In the genomic region with DNA sequence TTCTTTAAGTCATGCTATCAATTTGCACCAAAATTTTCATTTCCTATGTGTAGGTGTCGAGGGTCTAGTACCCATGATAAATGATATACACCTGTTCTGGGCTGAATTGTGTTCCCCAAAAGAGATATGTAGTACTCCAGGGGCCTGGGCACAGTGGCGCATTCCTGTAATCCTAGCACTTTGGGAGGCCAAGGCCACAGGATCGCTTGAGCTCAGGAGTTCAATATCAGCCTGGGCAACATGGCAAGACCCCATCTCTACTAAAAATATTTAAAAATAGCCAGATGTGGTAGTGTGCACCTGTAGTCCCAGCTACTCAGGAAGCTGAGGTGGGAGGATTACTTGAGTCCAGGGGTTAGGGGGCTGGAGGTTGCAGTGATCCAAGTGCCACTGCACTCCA, we compare ENCODE assay signal across 38 cellular contexts.
"Had no signal": no experiment of that assay in that cellular context is flagged by ENCODE, and none has a peak within 500 bp of the region (broad histone marks: within the 10 kb centered on the region; RNA-seq: fewer than 3 reads in every experiment).

No MANE protein-coding gene starts in this region.

- H3K27ac Mint-ChIP-seq: activated CD4-positive, alpha-beta memory T cell treated with anti-CD3 and anti-CD28 coated beads, Interleukin-2, amount 10 ng/mL, durations not matched to agents 7 days and 5 days; activated CD4-positive, alpha-beta T cell treated with anti-CD3 and anti-CD28 coated beads for 36 hours; activated CD4-positive, alpha-beta T cell treated with anti-CD3 and anti-CD28 coated beads, Interleukin-2, amount 10 ng/mL, durations not matched to agents 7 days and 5 days; activated naive CD4-positive, alpha-beta T cell treated with anti-CD3 and anti-CD28 coated beads, Interleukin-2, amount 10 ng/mL, durations not matched to agents 7 days and 5 days; activated naive CD4-positive, alpha-beta T cell treated with anti-CD3 and anti-CD28 coated beads, Interleukin-2, amount 50 U/mL, for 24 hours; activated naive CD8-positive, alpha-beta T cell treated with anti-CD3 and anti-CD28 coated beads, Interleukin-2, amount 10 ng/mL, durations not matched to agents 7 days and 5 days; activated naive CD8-positive, alpha-beta T cell treated with anti-CD3 and anti-CD28 coated beads, Interleukin-2, amount 50 U/mL, for 24 hours; T-helper 1 cell treated with Interleukin-12 subunit alpha and Interleukin-12 subunit beta and Interleukin-4 antibody, amounts not matched to agents 30 μg/mL and 1 μg/mL, for 36 hours; T-helper 2 cell treated with Interferon-gamma antibody and Interleukin-4, amounts not matched to agents 5 μg/mL and 100 μg/mL, for 36 hours had no signal

- H3K36me3 Mint-ChIP-seq: activated naive CD8-positive, alpha-beta T cell had no signal

- H3K4me3 ChIP-seq: ascending aorta, cardiac muscle cell had no signal

- H3K9me3 Mint-ChIP-seq: activated CD4-positive, alpha-beta memory T cell treated with anti-CD3 and anti-CD28 coated beads, Interleukin-2, amount 10 ng/mL, durations not matched to agents 7 days and 5 days; activated CD4-positive, alpha-beta T cell treated with anti-CD3 and anti-CD28 coated beads, Interleukin-2, amount 10 ng/mL, durations not matched to agents 7 days and 5 days; activated naive CD4-positive, alpha-beta T cell treated with anti-CD3 and anti-CD28 coated beads, Interleukin-2, amount 10 ng/mL, durations not matched to agents 7 days and 5 days; activated naive CD4-positive, alpha-beta T cell treated with anti-CD3 and anti-CD28 coated beads, Interleukin-2, amount 50 U/mL, for 24 hours; activated naive CD8-positive, alpha-beta T cell treated with anti-CD3 and anti-CD28 coated beads, Interleukin-2, amount 10 ng/mL, durations not matched to agents 7 days and 5 days; activated naive CD8-positive, alpha-beta T cell treated with anti-CD3 and anti-CD28 coated beads, Interleukin-2, amount 50 U/mL, for 24 hours; activated T-cell treated with anti-CD3 and anti-CD28 coated beads, Interleukin-2, amount 50 U/mL, for 24 hours; activated T-helper 2 cell treated with anti-CD3 and anti-CD28 coated beads, Interferon-gamma antibody, Interleukin-2, Interleukin-4, amounts not matched to agents 10 μg/mL and 5 μg/mL and 100 μg/mL, durations not matched to agents 14 hours and 24 hours and 36 hours; central memory CD8-positive, alpha-beta T cell; T-helper 1 cell treated with Interleukin-12 subunit alpha and Interleukin-12 subunit beta and Interleukin-4 antibody, amounts not matched to agents 30 μg/mL and 1 μg/mL, for 36 hours; T-helper 2 cell treated with Interferon-gamma antibody and Interleukin-4, amounts not matched to agents 5 μg/mL and 100 μg/mL, for 36 hours had no signal

- H3K27me3 Mint-ChIP-seq: activated CD4-positive, alpha-beta memory T cell treated with anti-CD3 and anti-CD28 coated beads, Interleukin-2, amount 10 ng/mL, durations not matched to agents 7 days and 5 days; activated CD4-positive, alpha-beta T cell treated with anti-CD3 and anti-CD28 coated beads for 36 hours; activated CD4-positive, alpha-beta T cell treated with anti-CD3 and anti-CD28 coated beads, Interleukin-2, amount 10 ng/mL, durations not matched to agents 7 days and 5 days; activated CD8-positive, alpha-beta memory T cell treated with anti-CD3 and anti-CD28 coated beads, Interleukin-2, amount 10 ng/mL, durations not matched to agents 7 days and 5 days; activated naive CD4-positive, alpha-beta T cell treated with anti-CD3 and anti-CD28 coated beads, Interleukin-2, amount 10 ng/mL, durations not matched to agents 7 days and 5 days; activated naive CD4-positive, alpha-beta T cell treated with anti-CD3 and anti-CD28 coated beads, Interleukin-2, amount 50 U/mL, for 24 hours; activated naive CD8-positive, alpha-beta T cell; activated naive CD8-positive, alpha-beta T cell treated with anti-CD3 and anti-CD28 coated beads, Interleukin-2, amount 10 ng/mL, durations not matched to agents 7 days and 5 days; activated naive CD8-positive, alpha-beta T cell treated with anti-CD3 and anti-CD28 coated beads, Interleukin-2, amount 50 U/mL, for 24 hours; activated T-cell treated with anti-CD3 and anti-CD28 coated beads, Interleukin-2, amount 50 U/mL, for 24 hours; brain; central memory CD8-positive, alpha-beta T cell had no signal

- H3K9me3 ChIP-seq: ascending aorta had no signal

- H3K27ac ChIP-seq: cardiac muscle cell, VCaP had no signal

- H3K4me3 Mint-ChIP-seq: activated CD4-positive, alpha-beta memory T cell treated with anti-CD3 and anti-CD28 coated beads, Interleukin-2, amount 10 ng/mL, durations not matched to agents 7 days and 5 days; activated CD4-positive, alpha-beta T cell treated with anti-CD3 and anti-CD28 coated beads for 36 hours; activated CD4-positive, alpha-beta T cell treated with anti-CD3 and anti-CD28 coated beads, Interleukin-2, amount 10 ng/mL, durations not matched to agents 7 days and 5 days; activated CD8-positive, alpha-beta memory T cell treated with anti-CD3 and anti-CD28 coated beads, Interleukin-2, amount 10 ng/mL, durations not matched to agents 7 days and 5 days; activated CD8-positive, alpha-beta T cell treated with anti-CD3 and anti-CD28 coated beads, Interleukin-2, amount 10 ng/mL, durations not matched to agents 7 days and 5 days; activated naive CD4-positive, alpha-beta T cell treated with anti-CD3 and anti-CD28 coated beads, Interleukin-2, amount 10 ng/mL, durations not matched to agents 7 days and 5 days; activated naive CD4-positive, alpha-beta T cell treated with anti-CD3 and anti-CD28 coated beads, Interleukin-2, amount 50 U/mL, for 24 hours; activated naive CD8-positive, alpha-beta T cell; activated naive CD8-positive, alpha-beta T cell treated with anti-CD3 and anti-CD28 coated beads, Interleukin-2, amount 10 ng/mL, durations not matched to agents 7 days and 5 days; activated naive CD8-positive, alpha-beta T cell treated with anti-CD3 and anti-CD28 coated beads, Interleukin-2, amount 50 U/mL, for 24 hours; activated T-cell treated with anti-CD3 and anti-CD28 coated beads, Interleukin-2, amount 50 U/mL, for 24 hours; central memory CD8-positive, alpha-beta T cell; T-helper 1 cell treated with Interleukin-12 subunit alpha and Interleukin-12 subunit beta and Interleukin-4 antibody, amounts not matched to agents 30 μg/mL and 1 μg/mL, for 36 hours; T-helper 2 cell treated with Interferon-gamma antibody and Interleukin-4, amounts not matched to agents 5 μg/mL and 100 μg/mL, for 36 hours had no signal

- ATAC-seq: activated CD4-positive, CD25-positive, alpha-beta regulatory T cell treated with anti-CD3 and anti-CD28 coated beads, Interleukin-2, amount 50 U/mL, for 24 hours; activated CD8-positive, alpha-beta memory T cell treated with anti-CD3 and anti-CD28 coated beads, Interleukin-2, amount 10 ng/mL, durations not matched to agents 7 days and 5 days; activated CD8-positive, alpha-beta T cell treated with anti-CD3 and anti-CD28 coated beads, Interleukin-2, amount 10 ng/mL, durations not matched to agents 7 days and 5 days; activated naive CD8-positive, alpha-beta T cell treated with anti-CD3 and anti-CD28 coated beads, Interleukin-2, amount 50 U/mL, for 24 hours had no signal

- DNase-seq: activated CD4-positive, alpha-beta memory T cell treated with anti-CD3 and anti-CD28 coated beads, Interleukin-2, amount 10 ng/mL, durations not matched to agents 7 days and 5 days; activated CD4-positive, alpha-beta T cell treated with anti-CD3 and anti-CD28 coated beads for 1 hour; activated CD4-positive, alpha-beta T cell treated with anti-CD3 and anti-CD28 coated beads for 36 hours; activated CD4-positive, alpha-beta T cell treated with anti-CD3 and anti-CD28 coated beads for 48 hours; activated CD4-positive, alpha-beta T cell treated with anti-CD3 and anti-CD28 coated beads, Interleukin-2, amount 10 ng/mL, durations not matched to agents 7 days and 5 days; activated CD4-positive, alpha-beta T cell treated with anti-CD3 and anti-CD28 coated beads, Interleukin-2, amount 50 U/mL, for 48 hours; activated CD4-positive, CD25-positive, alpha-beta regulatory T cell; activated CD8-positive, alpha-beta memory T cell treated with anti-CD3 and anti-CD28 coated beads for 24 hours; activated CD8-positive, alpha-beta memory T cell treated with anti-CD3 and anti-CD28 coated beads, Interleukin-2, amount 10 ng/mL, durations not matched to agents 7 days and 5 days; activated CD8-positive, alpha-beta memory T cell treated with anti-CD3 and anti-CD28 coated beads, Interleukin-2, amount 50 U/mL, for 48 hours; activated CD8-positive, alpha-beta T cell treated with anti-CD3 and anti-CD28 coated beads, Interleukin-2, amount 10 ng/mL, durations not matched to agents 7 days and 5 days; activated effector memory CD4-positive, alpha-beta T cell treated with Interleukin-2 at 50 U/mL for 16 hours; activated gamma-delta T cell; activated naive CD4-positive, alpha-beta T cell treated with anti-CD3 and anti-CD28 coated beads, Interleukin-2, amount 10 ng/mL, durations not matched to agents 7 days and 5 days; activated naive CD4-positive, alpha-beta T cell treated with Interleukin-2 at 50 U/mL for 16 hours; activated naive CD8-positive, alpha-beta T cell treated with anti-CD3 and anti-CD28 coated beads, Interleukin-2, amount 10 ng/mL, durations not matched to agents 7 days and 5 days; activated naive CD8-positive, alpha-beta T cell treated with anti-CD3 and anti-CD28 coated beads, Interleukin-2, amount 50 U/mL, for 24 hours; activated T-cell treated with anti-CD3 and anti-CD28 coated beads, Interleukin-2, amount 50 U/mL, for 24 hours; amygdala; anterior cingulate cortex; caudate nucleus; cerebellar nuclear complex; T-helper 1 cell; T-helper 2 cell; T-helper 9 cell had no signal

- H3K27me3 ChIP-seq: ascending aorta, cardiac muscle cell had no signal

- FAIRE-seq: bronchial epithelial cell, TTC549 had no signal
